ENCODE assay signal across 13 cellular contexts in the genomic region with DNA sequence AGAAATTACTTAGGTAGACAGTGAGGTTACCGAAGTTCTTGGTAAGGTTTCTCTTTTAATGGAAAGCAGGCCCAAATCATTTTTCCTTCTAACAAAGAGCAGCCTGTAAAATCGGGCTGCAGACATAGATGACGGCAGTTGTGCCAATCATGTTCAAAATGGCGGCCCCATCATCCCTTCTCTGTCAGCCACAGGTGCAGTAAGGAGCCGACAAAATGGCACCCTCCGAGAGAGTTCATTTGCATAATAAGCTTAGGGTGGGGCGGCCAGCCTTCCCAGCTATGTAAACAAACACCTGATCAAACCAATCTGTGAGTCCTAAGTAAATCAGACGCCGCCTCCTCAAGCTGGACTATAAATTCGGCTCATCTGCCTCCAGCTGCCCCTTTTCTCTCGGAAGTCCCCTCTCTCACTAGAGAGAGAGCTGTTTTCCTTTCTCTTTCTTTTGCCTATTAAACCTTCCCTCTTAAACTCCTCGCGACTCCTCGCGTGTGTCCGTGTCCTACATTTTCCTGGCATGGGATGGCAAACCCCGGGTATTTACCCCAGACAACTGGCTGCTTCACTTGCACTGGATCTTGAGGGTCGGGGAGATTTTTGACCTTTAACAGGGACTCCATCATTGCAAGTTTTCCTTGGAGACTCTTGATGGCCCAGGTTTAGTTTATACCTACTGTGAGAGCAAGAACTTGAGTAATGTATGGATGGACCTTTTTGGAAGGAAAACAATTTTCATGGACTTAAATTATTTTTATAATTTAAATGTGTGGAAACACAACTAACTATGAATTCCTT. TPM values are rescaled to one million over a fixed set of nuclear protein-coding genes. Genes with fewer than 3 reads are reported as not detected.
DNase-seq lines count a peak whose midpoint lies in the region; ATAC-seq and TF ChIP-seq lines count a peak whose summit lies in the region.
"Had no signal": no experiment of that assay in that cellular context is flagged by ENCODE, and none has a peak within 500 bp of the region (broad histone marks: within the 10 kb centered on the region; RNA-seq: fewer than 3 reads in every experiment).

No MANE protein-coding gene starts in this region.

- no peak overlapping the region for H3K4me3 ChIP-seq in CD4-positive, CD25-positive, alpha-beta regulatory T cell (ENCODE audit: low read depth, low read length)
- no peak overlapping the region for H3K4me3 ChIP-seq in mesenchymal stem cell (ENCODE audit: insufficient read depth in 1 of 2, low read depth in 1 of 2, low read length in 2 of 2)
- H3K4me3 ChIP-seq: BLaER1 had no signal

- no peaks in the 10 kb centered on the region for H3K36me3 ChIP-seq in CD4-positive, CD25-positive, alpha-beta regulatory T cell (ENCODE audit: control insufficient read depth, insufficient read depth, low read length)
- no peaks in the 10 kb centered on the region for H3K36me3 ChIP-seq in mesenchymal stem cell (ENCODE audit: control insufficient read depth in 1 of 2, insufficient read depth in 2 of 2, low read depth in 1 of 2, low read length in 2 of 2)

- H3K4me2 ChIP-seq in mesenchymal stem cell (ENCODE audit: low read length, poor library complexity, severe bottlenecking), result no peak overlapping the region
- H3K4me2 ChIP-seq: BLaER1 had no signal

- H3K4ac ChIP-seq in mesenchymal stem cell (ENCODE audit: low read depth in 1 of 2, low read length in 2 of 2), result no peak overlapping the region

- H3K9ac ChIP-seq in mesenchymal stem cell (ENCODE audit: low read length), result peak overlapping the region; percentile 42
- H3K9ac ChIP-seq: BLaER1 had no signal

- H4K91ac ChIP-seq in mesenchymal stem cell (ENCODE audit: low read length), result no peak overlapping the region

- H3K23ac ChIP-seq in mesenchymal stem cell (ENCODE audit: low read length in 2 of 2), result no peak overlapping the region

- no peak overlapping the region for H3K14ac ChIP-seq in mesenchymal stem cell (ENCODE audit: low read length in 2 of 2)

- POLR2A ChIA-PET in HEK293T (lab: Yijun Ruan, JAX), result no interaction called here

- H4K8ac ChIP-seq in mesenchymal stem cell (ENCODE audit: low read length), result no peak overlapping the region

- no peak overlapping the region for H2AFZ ChIP-seq in mesenchymal stem cell (ENCODE audit: low read depth, low read length)

- peaks cover 3 to 9% of the 10 kb centered on the region in 2 experiments for H3K9me3 ChIP-seq in CD4-positive, CD25-positive, alpha-beta regulatory T cell (ENCODE audit: control insufficient read depth in 2 of 2, low read length in 2 of 2)
- H3K9me3 ChIP-seq in mesenchymal stem cell (ENCODE audit: control insufficient read depth, low read length), result peaks cover 18% of the 10 kb centered on the region

- H3K27ac Mint-ChIP-seq in CD4-positive, CD25-positive, alpha-beta regulatory T cell, result peak overlapping the region in 2 of 3 donors; percentile 65 to 73
- peak overlapping the region; percentile 83 for H3K27ac Mint-ChIP-seq in activated naive CD8-positive, alpha-beta T cell treated with anti-CD3 and anti-CD28 coated beads, Interleukin-2, amount 50 U/mL, for 24 hours

- no peak for ATAC-seq in CD4-positive, CD25-positive, alpha-beta regulatory T cell (ENCODE audit: low read depth in 2 of 2)
- ATAC-seq in activated naive CD8-positive, alpha-beta T cell treated with anti-CD3 and anti-CD28 coated beads, Interleukin-2, amount 50 U/mL, for 24 hours, result no peak

- no peak overlapping the region for H3K27ac ChIP-seq in CD4-positive, CD25-positive, alpha-beta regulatory T cell (ENCODE audit: insufficient read depth, low read length, poor library complexity, severe bottlenecking)
- H3K27ac ChIP-seq in mesenchymal stem cell (ENCODE audit: low read length, poor library complexity, severe bottlenecking), result no peak overlapping the region
- H3K27ac ChIP-seq: BLaER1 had no signal

- CTCF ChIA-PET in HEK293T (lab: Yijun Ruan, JAX), result no interaction called here

- no peak for DNase-seq in CD4-positive, CD25-positive, alpha-beta regulatory T cell
- peak; percentile 56 for DNase-seq in NCI-H2029 (lab: John Stamatoyannopoulos, UW)
- no peak for DNase-seq in activated naive CD8-positive, alpha-beta T cell treated with anti-CD3 and anti-CD28 coated beads, Interleukin-2, amount 50 U/mL, for 24 hours
- no peak for DNase-seq in mesenchymal stem cell
- DNase-seq in HEK293T (ENCODE audit: extremely low spot score), result no peak
- DNase-seq in AG08395 (ENCODE audit: low spot score), result no peak
- no peak for DNase-seq in C1 segment of cervical spinal cord (lab: John Stamatoyannopoulos, UW)
- no peak for DNase-seq in HK-2 (ENCODE audit: unreplicated experiment)
- DNase-seq: activated CD8-positive, alpha-beta memory T cell treated with anti-CD3 and anti-CD28 coated beads, Interleukin-2, amount 50 U/mL, for 48 hours; retina had no signal

- H2BK15ac ChIP-seq in mesenchymal stem cell (ENCODE audit: low read depth, poor library complexity, severe bottlenecking), result no peak overlapping the region

- peaks cover 0 to 24% (median 5%) of the 10 kb centered on the region in 7 donors for H3K9me3 Mint-ChIP-seq in CD4-positive, CD25-positive, alpha-beta regulatory T cell
- H3K9me3 Mint-ChIP-seq in activated naive CD8-positive, alpha-beta T cell treated with anti-CD3 and anti-CD28 coated beads, Interleukin-2, amount 50 U/mL, for 24 hours, result peaks cover 27% of the 10 kb centered on the region

- no peak overlapping the region for H3K18ac ChIP-seq in mesenchymal stem cell (ENCODE audit: low read depth in 1 of 2, low read length in 2 of 2)

- no peak overlapping the region for H2BK12ac ChIP-seq in mesenchymal stem cell (ENCODE audit: low read length in 2 of 2)

- peaks cover 0 to 34% (median 17%) of the 10 kb centered on the region in 4 donors for H3K4me1 Mint-ChIP-seq in CD4-positive, CD25-positive, alpha-beta regulatory T cell
- peaks cover 69% of the 10 kb centered on the region for H3K4me1 Mint-ChIP-seq in activated naive CD8-positive, alpha-beta T cell treated with anti-CD3 and anti-CD28 coated beads, Interleukin-2, amount 50 U/mL, for 24 hours

- 89% methylated on average over 18 of the region's 18 CpGs for WGBS in mesenchymal stem cell

- peaks cover 14% of the 10 kb centered on the region for H3K27me3 Mint-ChIP-seq in CD4-positive, CD25-positive, alpha-beta regulatory T cell
- no peaks in the 10 kb centered on the region for H3K27me3 Mint-ChIP-seq in activated naive CD8-positive, alpha-beta T cell treated with anti-CD3 and anti-CD28 coated beads, Interleukin-2, amount 50 U/mL, for 24 hours

- H2BK5ac ChIP-seq in mesenchymal stem cell (ENCODE audit: low read depth, low read length, poor library complexity, severe bottlenecking), result no peak overlapping the region

- peaks cover 8% of the 10 kb centered on the region for H3K36me3 Mint-ChIP-seq in CD4-positive, CD25-positive, alpha-beta regulatory T cell
- peaks cover 6% of the 10 kb centered on the region for H3K36me3 Mint-ChIP-seq in activated naive CD8-positive, alpha-beta T cell treated with anti-CD3 and anti-CD28 coated beads, Interleukin-2, amount 50 U/mL, for 24 hours (ENCODE audit: low read depth)

- H2BK120ac ChIP-seq in mesenchymal stem cell (ENCODE audit: low read depth, low read length), result no peak overlapping the region

- H3K4me1 ChIP-seq in CD4-positive, CD25-positive, alpha-beta regulatory T cell (ENCODE audit: control insufficient read depth, insufficient read depth, low read length, poor library complexity, severe bottlenecking), result peaks cover 10% of the 10 kb centered on the region
- H3K4me1 ChIP-seq in mesenchymal stem cell (ENCODE audit: control insufficient read depth, insufficient read depth, low read depth, low read length), result no peaks in the 10 kb centered on the region

- H3K4me3 Mint-ChIP-seq in CD4-positive, CD25-positive, alpha-beta regulatory T cell, result no peak overlapping the region
- no peak overlapping the region for H3K4me3 Mint-ChIP-seq in activated naive CD8-positive, alpha-beta T cell treated with anti-CD3 and anti-CD28 coated beads, Interleukin-2, amount 50 U/mL, for 24 hours

- no peak overlapping the region for H2AK5ac ChIP-seq in mesenchymal stem cell (ENCODE audit: low read length, severe bottlenecking)

- H3K27me3 ChIP-seq in CD4-positive, CD25-positive, alpha-beta regulatory T cell (ENCODE audit: control insufficient read depth, insufficient read depth, low read length), result no peaks in the 10 kb centered on the region
- H3K27me3 ChIP-seq in mesenchymal stem cell (ENCODE audit: control insufficient read depth in 1 of 2, insufficient read depth in 1 of 2, low read length in 2 of 2), result no peaks in the 10 kb centered on the region
- H3K27me3 ChIP-seq: BLaER1 had no signal

- H3K79me1 ChIP-seq in mesenchymal stem cell (replicated peaks; ENCODE audit: low read length, poor library complexity, severe bottlenecking), result no peaks in the 10 kb centered on the region

TF ChIP-seq in HEK293T, 16 proteins besides CTCF, POLR2A, EP300 and RAD21 (continues in another document):
- TF ChIP-seq, protein P1, sequence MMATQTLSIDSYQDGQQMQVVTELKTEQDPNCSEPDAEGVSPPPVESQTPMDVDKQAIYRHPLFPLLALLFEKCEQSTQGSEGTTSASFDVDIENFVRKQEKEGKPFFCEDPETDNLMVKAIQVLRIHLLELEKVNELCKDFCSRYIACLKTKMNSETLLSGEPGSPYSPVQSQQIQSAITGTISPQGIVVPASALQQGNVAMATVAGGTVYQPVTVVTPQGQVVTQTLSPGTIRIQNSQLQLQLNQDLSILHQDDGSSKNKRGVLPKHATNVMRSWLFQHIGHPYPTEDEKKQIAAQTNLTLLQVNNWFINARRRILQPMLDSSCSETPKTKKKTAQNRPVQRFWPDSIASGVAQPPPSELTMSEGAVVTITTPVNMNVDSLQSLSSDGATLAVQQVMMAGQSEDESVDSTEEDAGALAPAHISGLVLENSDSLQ (IDR thresholded peaks at IDR 0.05), result no peak
- TF ChIP-seq BHLHE40 (IDR thresholded peaks at IDR 0.05; ENCODE audit: borderline replicate concordance) (no peak), SUZ12 (IDR thresholded peaks at IDR 0.05) (no peak), L3MBTL2 (conservative IDR thresholded peaks at IDR 0.05) (no peak), NFRKB (IDR thresholded peaks at IDR 0.05) (no peak), ELF4 (IDR thresholded peaks at IDR 0.05) (no peak)

RNA-seq across cellular contexts. Expression of a gene that starts 8.9 kb away (rescaled TPM):
- 5.0 TPM for total RNA-seq in CD4-positive, CD25-positive, alpha-beta regulatory T cell
- 1 to 10 TPM; 1.2 to 3.5 (median 1.9) TPM for polyA plus RNA-seq in CD4-positive, CD25-positive, alpha-beta regulatory T cell
- 20.0 TPM for polyA plus RNA-seq in mesenchymal stem cell (2013, experiment 1 of 2)
- 21.0 TPM for polyA plus RNA-seq in mesenchymal stem cell (2013, experiment 2 of 2)

RNA-seq across cellular contexts. Expression of a gene that starts 32.6 kb away (rescaled TPM):
- total RNA-seq in CD4-positive, CD25-positive, alpha-beta regulatory T cell, result 15.5 TPM
- polyA plus RNA-seq in CD4-positive, CD25-positive, alpha-beta regulatory T cell, result 1 to 10 TPM; 6.8 to 7.8 (median 7.0) TPM
- polyA plus RNA-seq in mesenchymal stem cell (2013, experiment 1 of 2), result 23.5 TPM
- 24.5 TPM for polyA plus RNA-seq in mesenchymal stem cell (2013, experiment 2 of 2)

RNA-seq across cellular contexts. Expression of a gene that starts 38.6 kb away (rescaled TPM):
- 19.8 TPM for total RNA-seq in CD4-positive, CD25-positive, alpha-beta regulatory T cell
- 10 to 100 TPM; 12.9 to 20.7 (median 15.9) TPM for polyA plus RNA-seq in CD4-positive, CD25-positive, alpha-beta regulatory T cell
- 5.1 TPM for polyA plus RNA-seq in mesenchymal stem cell (2013, experiment 1 of 2)
- polyA plus RNA-seq in mesenchymal stem cell (2013, experiment 2 of 2), result 4.7 TPM

RNA-seq across cellular contexts. Expression of a gene that starts 56.5 kb away (rescaled TPM):
- not detected for total RNA-seq in CD4-positive, CD25-positive, alpha-beta regulatory T cell
- polyA plus RNA-seq in CD4-positive, CD25-positive, alpha-beta regulatory T cell, result under 1 TPM in 2 of 4 donors, not detected in 2; 0.25 to 0.32 TPM
- not detected for polyA plus RNA-seq in mesenchymal stem cell (2013, experiment 1 of 2)
- polyA plus RNA-seq in mesenchymal stem cell (2013, experiment 2 of 2), result not detected
- total RNA-seq: HT1080, urinary bladder had no signal
- polyA plus RNA-seq: urinary bladder had no signal
